Comparison of ENCODE assay signal across 8 cellular contexts in genomic region chr10:109922976-109923921, GRCh38. TPM values are rescaled to one million over a fixed set of nuclear protein-coding genes. Genes with fewer than 3 reads are reported as not detected.
DNase-seq lines count a peak whose midpoint lies in the region; ATAC-seq, FAIRE-seq and TF ChIP-seq lines count a peak whose summit lies in the region.

XPNPEP1 (minus strand) TSS chr10:109923511; CDS start chr10:109923433, 78 bp downstream.

- H3K4me1 ChIP-seq in right cardiac atrium (ENCODE audit: control insufficient read depth, insufficient read depth, low read length) (peaks cover 7% of the 10 kb centered on the region), rectal smooth muscle tissue (ENCODE audit: control insufficient read depth, insufficient read depth, low read length) (peaks cover 8% of the 10 kb centered on the region), uterus (peaks cover 0 to 4% of the 10 kb centered on the region in 2 donors)

- H3K36me3 ChIP-seq in rectal smooth muscle tissue (ENCODE audit: control insufficient read depth, insufficient read depth, low read length) (no peaks in the 10 kb centered on the region), uterus (no peaks in the 10 kb centered on the region)

- H3K27ac ChIP-seq in angular gyrus (ENCODE audit: low read depth, low read length) (peak within 1 kb of the TSS; percentile 94), right cardiac atrium (ENCODE audit: low read length) (peak within 1 kb of the TSS; percentile 71), rectal smooth muscle tissue (ENCODE audit: low read depth, low read length) (peak within 1 kb of the TSS; percentile 91), uterus (peak within 1 kb of the TSS; percentile 85 to 91)

- peak within 1 kb of the TSS; percentile 83 for H3K9ac ChIP-seq in rectal smooth muscle tissue (ENCODE audit: low read length)

- TF ChIP-seq CTCF in uterus (IDR thresholded peaks at IDR 0.05), result peak in 2 of 4 experiments; percentile 8 to 13

- H3K27me3 ChIP-seq in right cardiac atrium (ENCODE audit: control insufficient read depth, insufficient read depth) (no peaks in the 10 kb centered on the region), rectal smooth muscle tissue (ENCODE audit: control insufficient read depth, insufficient read depth, low read length) (no peaks in the 10 kb centered on the region), uterus (no peaks in the 10 kb centered on the region)

- H3K9me3 ChIP-seq in right cardiac atrium (ENCODE audit: control insufficient read depth, low read length) (no peaks in the 10 kb centered on the region), uterus (no peaks in the 10 kb centered on the region)

- FAIRE-seq in GM12892 (lab: Jason Lieb, UNC), result peak; percentile 97

- WGBS in right cardiac atrium, result 2% methylated on average over 105 of the region's 105 CpGs

- intact Hi-C loops in right cardiac atrium (cut with DNase I), result loop anchor here in 1 of 4 donors (10.0 kb wide), 1 partner anchor 82 kb away; the partner anchor contains the start of gene ADD3
- intact Hi-C loops in uterus (cut with DNase I; ENCODE audit: low total_unique reads), result no loop called here

- H3K4me3 ChIP-seq in right cardiac atrium (ENCODE audit: low read length) (peak within 1 kb of the TSS; percentile 73), rectal smooth muscle tissue (ENCODE audit: low read length) (peak within 1 kb of the TSS; percentile 78), uterus (peak within 1 kb of the TSS; percentile 59 to 78)

- TF ChIP-seq POLR2A in GM12892 (IDR thresholded peaks at IDR 0.05; ENCODE audit: low read depth, low read length) (peak; percentile 94; the same call in 1 of the 2 replicates), uterus (IDR thresholded peaks at IDR 0.05) (peak; percentile 75 to 93)

- ATAC-seq in HG02610 (IDR thresholded peaks at IDR 0.05; ENCODE audit: unreplicated experiment) (peak; percentile 95), right cardiac atrium (peak; percentile 97 to 98)

- peak; percentile 84 for DNase-seq in GM12892 (ENCODE audit: insufficient read length)
- DNase-seq in NCI-H1092 (lab: John Stamatoyannopoulos, UW), result peak; percentile 61
- DNase-seq in T-helper 2 cell, result peak; percentile 60 to 92 (median 73)
- peak; percentile 92 to 96 (median 96) for DNase-seq in right cardiac atrium
- peak; percentile 86 for DNase-seq in uterus

RNA-seq across cellular contexts. Expression of gene XPNPEP1, which starts in this region (rescaled TPM):
- 35.7 TPM for polyA plus RNA-seq in GM12892 (2012; ENCODE audit: missing spikeins)
- 10 to 100 TPM; 36.9 to 47.4 (median 39.1) TPM for total RNA-seq in right cardiac atrium
- 20.7 TPM for polyA plus RNA-seq in right cardiac atrium
- total RNA-seq in uterus, result 100 to 1,000 TPM in 2 of 4 donors, 10 to 100 TPM in 2; 41.0 to 188 (median 92.0) TPM

Comparison
In these comparisons a context has a peak if more than half of its experiments do, and no peak if none do; other contexts are left out.
1. Peak in every context shown above with its lines: DNase-seq, ATAC-seq, H3K4me3 ChIP-seq and H3K27ac ChIP-seq.